In genomic region chr13:51148952-51149573, GRCh38 we compare ENCODE assay signal across 9 cellular contexts. TPM values are rescaled to one million over a fixed set of nuclear protein-coding genes. Genes with fewer than 3 reads are reported as not detected.
DNase-seq lines count a peak whose midpoint lies in the region; ATAC-seq and TF ChIP-seq lines count a peak whose summit lies in the region.
"Had no signal": no experiment of that assay in that cellular context is flagged by ENCODE, and none has a peak within 500 bp of the region (broad histone marks: within the 10 kb centered on the region; RNA-seq: fewer than 3 reads in every experiment).

No MANE protein-coding gene starts in this region.

- DNase-seq in DMS 273 (lab: John Stamatoyannopoulos, UW; ENCODE audit: unreplicated experiment), result peak; percentile 59
- no peak for DNase-seq in DMS 273 treated with DMSO at 0.1 percent for 48 hours (lab: John Stamatoyannopoulos, UW)
- peak; percentile 54 for DNase-seq in NCI-H345 (lab: John Stamatoyannopoulos, UW)
- peak in 45 of 61 donors; percentile 4 to 83 (median 36) for DNase-seq in caudate nucleus (lab: John Stamatoyannopoulos, UW)
- peak; percentile 43 for DNase-seq in kidney tubule cell (ENCODE audit: low spot score)
- DNase-seq in uterus, result peak; percentile 28 to 38
- no peak for DNase-seq in stimulated activated CD4-positive, alpha-beta T cell treated with anti-CD3 and anti-CD28 coated beads, Interleukin-1b, Interleukin-23, amount 100 ng/mL, for 48 hours
- DNase-seq: activated B cell treated with CpG ODN at 0.5 μM for 24 hours had no signal

- no peaks in the 10 kb centered on the region for H3K9me3 ChIP-seq in uterus

- intact Hi-C loops in uterus (cut with DNase I; ENCODE audit: low total_unique reads), result loop anchor here (5.0 kb wide), 1 partner anchor 138 kb away; no protein-coding TSS in a partner anchor

- no peak for ATAC-seq in GM18505 (IDR thresholded peaks at IDR 0.05; ENCODE audit: unreplicated experiment)

- H3K4me1 ChIP-seq in uterus, result no peaks in the 10 kb centered on the region

- no peak overlapping the region for H3K4me3 ChIP-seq in uterus

- no peaks in the 10 kb centered on the region for H3K27me3 ChIP-seq in uterus

- TF ChIP-seq CTCF in uterus (IDR thresholded peaks at IDR 0.05), result peak; percentile 39 to 57 (median 45)

- H3K27ac ChIP-seq in caudate nucleus (ENCODE audit: low read depth, low read length), result peak overlapping the region; percentile 64
- no peak overlapping the region for H3K27ac ChIP-seq in uterus

- TF ChIP-seq POLR2A in uterus (IDR thresholded peaks at IDR 0.05) (no peak), GM18505 (IDR thresholded peaks at IDR 0.05; ENCODE audit: borderline replicate concordance, extremely low read depth, insufficient read depth, insufficient read length) (no peak)

- no peaks in the 10 kb centered on the region for H3K36me3 ChIP-seq in uterus

RNA-seq across cellular contexts. Expression of gene C13orf42, which starts 38.0 kb away (rescaled TPM):
- not detected for total RNA-seq in uterus
- total RNA-seq: activated B cell treated with CpG ODN at 0.5 μM for 24 hours had no signal

Comparison
In these comparisons a context has a peak if more than half of its experiments do, and no peak if none do; other contexts are left out.
1. DNase-seq: peak in DMS 273 (single experiment), NCI-H345 (single experiment), caudate nucleus (45 of 61), kidney tubule cell (single experiment) and uterus (2 of 2); none in DMS 273 treated with DMSO at 0.1 percent for 48 hours (single experiment) and stimulated activated CD4-positive, alpha-beta T cell treated with anti-CD3 and anti-CD28 coated beads, Interleukin-1b, Interleukin-23, amount 100 ng/mL, for 48 hours (single experiment).